12 cellular contexts compared by ENCODE assay signal in the genomic region with DNA sequence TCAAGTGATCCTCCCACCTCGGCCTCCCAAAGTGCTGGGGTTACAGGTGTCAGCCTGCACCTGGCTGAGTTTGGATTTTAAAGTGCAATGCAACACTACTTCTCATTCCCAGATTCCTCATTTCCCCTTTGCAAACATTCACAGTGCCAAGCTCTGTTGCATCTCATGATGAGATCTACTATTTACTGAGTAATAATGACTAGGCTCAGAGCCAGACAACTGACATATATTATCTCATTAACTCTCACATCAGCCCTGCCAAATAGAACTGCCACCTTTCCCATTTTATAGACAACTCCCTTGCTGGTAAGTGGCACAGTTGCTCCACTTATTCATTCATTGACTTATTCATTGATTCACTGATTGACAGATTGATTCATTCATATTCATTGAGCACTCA. TPM values are rescaled to one million over a fixed set of nuclear protein-coding genes. Genes with fewer than 3 reads are reported as not detected.
DNase-seq lines count a peak whose midpoint lies in the region; ATAC-seq, FAIRE-seq and TF ChIP-seq lines count a peak whose summit lies in the region.
"Had no signal": no experiment of that assay in that cellular context is flagged by ENCODE, and none has a peak within 500 bp of the region (broad histone marks: within the 10 kb centered on the region; RNA-seq: fewer than 3 reads in every experiment).

No MANE protein-coding gene starts in this region.

- no peaks in the 10 kb centered on the region for H3K79me2 ChIP-seq in astrocyte (ENCODE audit: insufficient read depth, low read length)

- H3K4me2 ChIP-seq in astrocyte (ENCODE audit: low read length) = peak overlapping the region; percentile 71

- peaks cover 9% of the 10 kb centered on the region for H3K27me3 Mint-ChIP-seq in astrocyte (ENCODE audit: low read depth, unreplicated experiment)
- peaks cover 3% of the 10 kb centered on the region for H3K27me3 Mint-ChIP-seq in activated naive CD8-positive, alpha-beta T cell treated with anti-CD3 and anti-CD28 coated beads for 36 hours

- H3K36me3 Mint-ChIP-seq in astrocyte (ENCODE audit: low read depth, unreplicated experiment) = no peaks in the 10 kb centered on the region
- H3K36me3 Mint-ChIP-seq in activated naive CD8-positive, alpha-beta T cell treated with anti-CD3 and anti-CD28 coated beads for 36 hours = no peaks in the 10 kb centered on the region
- H3K36me3 Mint-ChIP-seq: stimulated activated memory B cell treated with anti-CD40 and anti-IgM and Interleukin-4, amounts not matched to agents 10 μg/mL and 1 μg/mL and 100 μg/mL, for 72 hours had no signal

- no peak for TF ChIP-seq EP300 in stomach (IDR thresholded peaks at IDR 0.05)

- H3K36me3 ChIP-seq in astrocyte (ENCODE audit: insufficient read depth, low read length) (no peaks in the 10 kb centered on the region), prostate gland (no peaks in the 10 kb centered on the region), stomach (no peaks in the 10 kb centered on the region)

- H3K9ac ChIP-seq in astrocyte (ENCODE audit: low read length) = peak overlapping the region; percentile 23

- H3K9me3 ChIP-seq in astrocyte (ENCODE audit: insufficient read depth, low read depth, low read length) (no peaks in the 10 kb centered on the region), prostate gland (no peaks in the 10 kb centered on the region), stomach (no peaks in the 10 kb centered on the region)

- no peak overlapping the region for H3K4me3 Mint-ChIP-seq in astrocyte (ENCODE audit: unreplicated experiment)
- H3K4me3 Mint-ChIP-seq in activated naive CD8-positive, alpha-beta T cell treated with anti-CD3 and anti-CD28 coated beads for 36 hours = no peak overlapping the region
- H3K4me3 Mint-ChIP-seq: activated CD8-positive, alpha-beta T cell treated with anti-CD3 and anti-CD28 coated beads, Interleukin-2, amount 10 ng/mL, durations not matched to agents 7 days and 5 days; stimulated activated memory B cell treated with anti-CD40 and anti-IgM and Interleukin-4, amounts not matched to agents 10 μg/mL and 1 μg/mL and 100 μg/mL, for 72 hours had no signal

- DNase-seq in HL-60 (ENCODE audit: low read depth in 1 of 2, low spot score in 1 of 2) (no peak), NCI-H2196 (lab: John Stamatoyannopoulos, UW; ENCODE audit: unreplicated experiment) (peak; percentile 91), astrocyte (ENCODE audit: low read depth) (no peak), prostate gland (ENCODE audit: low spot score) (peak; percentile 72), pons (ENCODE audit: low spot score) (no peak), stomach (no peak)
- no peak for DNase-seq in activated naive CD8-positive, alpha-beta T cell treated with anti-CD3 and anti-CD28 coated beads for 36 hours
- DNase-seq: activated CD8-positive, alpha-beta T cell treated with anti-CD3 and anti-CD28 coated beads, Interleukin-2, amount 10 ng/mL, durations not matched to agents 7 days and 5 days; amygdala; mesendoderm had no signal

- H3K27me3 ChIP-seq in HL-60 (ENCODE audit: insufficient read depth, poor library complexity, severe bottlenecking) (no peaks in the 10 kb centered on the region), astrocyte (ENCODE audit: insufficient read depth, low read length) (no peaks in the 10 kb centered on the region), prostate gland (replicated peaks; ENCODE audit: insufficient read depth) (no peaks in the 10 kb centered on the region), stomach (peaks cover 0 to 8% (median 0%) of the 10 kb centered on the region in 3 donors)

- FAIRE-seq in astrocyte (lab: Jason Lieb, UNC) = no peak

- TF ChIP-seq CTCF in HL-60 (IDR thresholded peaks at IDR 0.05; ENCODE audit: insufficient read depth, low read length) = no peak
- no peak for TF ChIP-seq CTCF in astrocyte (IDR thresholded peaks at IDR 0.05; ENCODE audit: insufficient read depth, low read depth, low read length)
- no peak for TF ChIP-seq CTCF in prostate gland (IDR thresholded peaks at IDR 0.05)
- no peak for TF ChIP-seq CTCF in stomach (IDR thresholded peaks at IDR 0.05)

- peaks cover 37% of the 10 kb centered on the region for H3K4me1 ChIP-seq in astrocyte (ENCODE audit: insufficient read depth, low read length)
- H3K4me1 ChIP-seq in prostate gland (replicated peaks) = peaks cover 27% of the 10 kb centered on the region
- peaks cover 0 to 9% (median 2%) of the 10 kb centered on the region in 4 donors for H3K4me1 ChIP-seq in stomach

- H3K4me3 ChIP-seq in HL-60 (replicated peaks; ENCODE audit: insufficient read depth, low read length) = no peak overlapping the region
- H3K4me3 ChIP-seq in astrocyte (ENCODE audit: insufficient read depth, low read depth, low read length) = no peak overlapping the region
- no peak overlapping the region for H3K4me3 ChIP-seq in prostate gland
- no peak overlapping the region for H3K4me3 ChIP-seq in stomach

- peaks cover 2% of the 10 kb centered on the region for H3K9me3 Mint-ChIP-seq in astrocyte (ENCODE audit: unreplicated experiment)
- no peaks in the 10 kb centered on the region for H3K9me3 Mint-ChIP-seq in activated naive CD8-positive, alpha-beta T cell treated with anti-CD3 and anti-CD28 coated beads for 36 hours
- H3K9me3 Mint-ChIP-seq: stimulated activated memory B cell treated with anti-CD40 and anti-IgM and Interleukin-4, amounts not matched to agents 10 μg/mL and 1 μg/mL and 100 μg/mL, for 72 hours had no signal

- no peak overlapping the region for H3K27ac Mint-ChIP-seq in astrocyte (ENCODE audit: unreplicated experiment)
- no peak overlapping the region for H3K27ac Mint-ChIP-seq in activated naive CD8-positive, alpha-beta T cell treated with anti-CD3 and anti-CD28 coated beads for 36 hours
- H3K27ac Mint-ChIP-seq: activated CD8-positive, alpha-beta T cell treated with anti-CD3 and anti-CD28 coated beads, Interleukin-2, amount 10 ng/mL, durations not matched to agents 7 days and 5 days; stimulated activated memory B cell treated with anti-CD40 and anti-IgM and Interleukin-4, amounts not matched to agents 10 μg/mL and 1 μg/mL and 100 μg/mL, for 72 hours had no signal

- WGBS in prostate gland = 24% methylated on average over 1 of the region's 1 CpG
- WGBS in stomach, 5 donors = 25 to 60% (median 46%) methylated on average over 1 of the region's 1 CpG

- no peak for ATAC-seq in HG03432 (IDR thresholded peaks at IDR 0.05; ENCODE audit: unreplicated experiment)
- ATAC-seq: activated CD8-positive, alpha-beta T cell treated with anti-CD3 and anti-CD28 coated beads, Interleukin-2, amount 10 ng/mL, durations not matched to agents 7 days and 5 days; stimulated activated memory B cell treated with anti-CD40 and anti-IgM and Interleukin-4, amounts not matched to agents 10 μg/mL and 1 μg/mL and 100 μg/mL, for 72 hours had no signal

- peak overlapping the region; percentile 96 for H3K27ac ChIP-seq in HL-60 (replicated peaks)
- H3K27ac ChIP-seq in astrocyte (ENCODE audit: low read depth, low read length) = peak overlapping the region; percentile 84
- peak overlapping the region in 1 of 2 donors; percentile 61 for H3K27ac ChIP-seq in prostate gland
- H3K27ac ChIP-seq in stomach = no peak overlapping the region

- no peaks in the 10 kb centered on the region for H4K20me1 ChIP-seq in astrocyte (ENCODE audit: insufficient read depth, low read length)

- TF ChIP-seq POLR2A in prostate gland (IDR thresholded peaks at IDR 0.05) = no peak
- TF ChIP-seq POLR2A in stomach (IDR thresholded peaks at IDR 0.05) = no peak

- no peak overlapping the region for H2AFZ ChIP-seq in astrocyte (ENCODE audit: low read depth, low read length)

- peaks cover 38% of the 10 kb centered on the region for H3K4me1 Mint-ChIP-seq in astrocyte (ENCODE audit: low read depth, unreplicated experiment)
- no peaks in the 10 kb centered on the region for H3K4me1 Mint-ChIP-seq in activated naive CD8-positive, alpha-beta T cell treated with anti-CD3 and anti-CD28 coated beads for 36 hours
- H3K4me1 Mint-ChIP-seq: stimulated activated memory B cell treated with anti-CD40 and anti-IgM and Interleukin-4, amounts not matched to agents 10 μg/mL and 1 μg/mL and 100 μg/mL, for 72 hours had no signal

- intact Hi-C loops in prostate gland (cut with DNase I) (no loop called here), stomach (cut with DNase I; ENCODE audit: low total_unique reads) (no loop called here)

RNA-seq across cellular contexts. Expression of a gene that starts 7.0 kb away (rescaled TPM):
- total RNA-seq in astrocyte = 0.14 and 0.17 TPM in 2 replicates
- total RNA-seq in prostate gland = under 1 TPM in 1 of 2 donors, not detected in 1; 0.91 TPM
- not detected for total RNA-seq in activated naive CD8-positive, alpha-beta T cell treated with anti-CD3 and anti-CD28 coated beads for 36 hours
- under 1 TPM in 1 of 5 donors, not detected in 4; under 0.01 TPM for total RNA-seq in stomach
- under 1 TPM in 1 of 3 donors, not detected in 2; 0.80 TPM for polyA plus RNA-seq in stomach
- total RNA-seq: activated CD8-positive, alpha-beta T cell treated with anti-CD3 and anti-CD28 coated beads, Interleukin-2, amount 10 ng/mL, durations not matched to agents 7 days and 5 days had no signal

RNA-seq across cellular contexts. Expression of a gene that starts 22.9 kb away (rescaled TPM):
- 19.8 and 25.2 TPM in 2 replicates for total RNA-seq in astrocyte
- total RNA-seq in prostate gland = 10 to 100 TPM; 19.4 to 31.0 TPM
- 1 to 10 TPM; 6.6 TPM for total RNA-seq in activated naive CD8-positive, alpha-beta T cell treated with anti-CD3 and anti-CD28 coated beads for 36 hours
- total RNA-seq in stomach = 100 to 1,000 TPM in 1 of 5 donors, 10 to 100 TPM in 1, 1 to 10 TPM in 3; 3.6 to 135 (median 8.4) TPM
- polyA plus RNA-seq in stomach = 1 to 10 TPM in 2 of 3 donors, under 1 TPM in 1; 0.81 to 7.4 (median 1.2) TPM

Comparison
In these comparisons a context has a peak if more than half of its experiments do, and no peak if none do; other contexts are left out.
1. DNase-seq: peak in NCI-H2196 (single experiment) and prostate gland (single experiment); none in HL-60 (0 of 2), astrocyte (single experiment), pons (single experiment), activated naive CD8-positive, alpha-beta T cell treated with anti-CD3 and anti-CD28 coated beads for 36 hours (single experiment) and stomach (single experiment).
2. H3K27ac ChIP-seq: peak in HL-60 (single experiment) and astrocyte (single experiment); none in stomach (0 of 5).